In the genomic region with DNA sequence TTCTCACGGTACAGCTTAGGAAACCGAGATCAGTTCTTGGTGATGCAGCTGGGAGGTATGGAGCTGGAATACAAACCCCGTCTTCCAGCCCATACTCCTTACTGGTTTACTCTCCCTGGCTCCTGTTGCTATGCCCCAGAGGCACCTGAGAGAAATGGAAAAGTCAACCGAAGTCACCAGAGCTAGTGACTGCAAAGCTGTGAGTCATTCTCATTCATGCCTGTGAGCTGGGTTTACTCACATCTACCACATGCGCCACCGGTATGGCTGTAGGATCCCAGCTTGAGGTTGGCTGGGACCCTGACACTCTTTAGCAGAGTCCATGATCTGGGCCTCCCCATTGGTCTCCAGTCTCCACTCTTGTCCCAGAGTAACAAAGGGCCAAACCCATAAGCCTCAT, we compare ENCODE assay signal across 13 cellular contexts.
DNase-seq lines count a peak whose midpoint lies in the region; FAIRE-seq and TF ChIP-seq lines count a peak whose summit lies in the region.
"Had no signal": no experiment of that assay in that cellular context is flagged by ENCODE, and none has a peak within 500 bp of the region (broad histone marks: within the 10 kb centered on the region; RNA-seq: fewer than 3 reads in every experiment).

No MANE protein-coding gene starts in this region.

- FAIRE-seq in frontal cortex (lab: Jason Lieb, UNC) = no peak

- DNase-seq in DMS53 (lab: John Stamatoyannopoulos, UW) = peak; percentile 10
- no peak for DNase-seq in DMS53 treated with DMSO at 0.1 percent for 48 hours (lab: John Stamatoyannopoulos, UW; ENCODE audit: unreplicated experiment)
- peak; percentile 72 for DNase-seq in H4 (ENCODE audit: low spot score)
- peak; percentile 29 for DNase-seq in myocyte (ENCODE audit: low read depth)
- no peak for DNase-seq in DMS114 treated with DMSO at 0.1 percent for 48 hours (lab: John Stamatoyannopoulos, UW; ENCODE audit: unreplicated experiment)
- DNase-seq in frontal cortex (ENCODE audit: low spot score in 2 of 2) = no peak
- no peak for DNase-seq in GM10266 (ENCODE audit: extremely low spot score)
- DNase-seq: activated naive CD8-positive, alpha-beta T cell treated with anti-CD3 and anti-CD28 coated beads, Interleukin-2, amount 10 ng/mL, durations not matched to agents 7 days and 5 days; CD4-positive, CD25-positive, alpha-beta regulatory T cell; left cardiac atrium had no signal

- no peak for TF ChIP-seq CTCF in GM10266 (IDR thresholded peaks at IDR 0.05; ENCODE audit: control insufficient read depth, insufficient read depth, low read depth, missing control alignments)

- H3K27ac ChIP-seq in angular gyrus (ENCODE audit: low read depth, low read length) = peak overlapping the region; percentile 37
- H3K27ac ChIP-seq: 22Rv1, GM23248 had no signal

Comparison
In these comparisons a context has a peak if more than half of its experiments do, and no peak if none do; other contexts are left out.
1. DNase-seq: peak in DMS53 (single experiment), H4 (single experiment) and myocyte (single experiment); none in DMS53 treated with DMSO at 0.1 percent for 48 hours (single experiment), DMS114 treated with DMSO at 0.1 percent for 48 hours (single experiment), frontal cortex (0 of 2) and GM10266 (single experiment).